ENCODE assay signal across 1 cellular context in genomic region chr15:89371145-89372044, GRCh38.
TF ChIP-seq lines count a peak whose summit lies in the region.

No MANE protein-coding gene starts in this region.

TF ChIP-seq in IMR-90, 13 proteins besides CTCF, POLR2A, EP300 and RAD21:
- TF ChIP-seq USF2 (IDR thresholded peaks at IDR 0.05; ENCODE audit: low read depth, low read length): no peak
- no peak for TF ChIP-seq RCOR1 (IDR thresholded peaks at IDR 0.05; ENCODE audit: insufficient replicate concordance, low read length)
